ENCODE assay signal across 31 cellular contexts in genomic region chr3:42736081-42736480, GRCh38. TPM values are rescaled to one million over a fixed set of nuclear protein-coding genes. Genes with fewer than 3 reads are reported as not detected.
DNase-seq lines count a peak whose midpoint lies in the region; ATAC-seq, FAIRE-seq and TF ChIP-seq lines count a peak whose summit lies in the region.
"Had no signal": no experiment of that assay in that cellular context is flagged by ENCODE, and none has a peak within 500 bp of the region (broad histone marks: within the 10 kb centered on the region; RNA-seq: fewer than 3 reads in every experiment).

No MANE protein-coding gene starts in this region.

- TF ChIP-seq POLR2A in K562 (conservative IDR thresholded peaks at IDR 0.05), result no peak

- TF ChIP-seq CTCF in K562 (IDR thresholded peaks at IDR 0.05 in 2 of 3, conservative IDR thresholded peaks at IDR 0.05 in 1 of 3; ENCODE audit: insufficient read depth in 2 of 3, low read depth in 1 of 3, low read length in 3 of 3), result no peak

- H3K4me3 ChIP-seq in H7 (ENCODE audit: insufficient read depth, low read depth, low read length), result no peak overlapping the region
- H3K4me3 ChIP-seq in K562, result no peak overlapping the region
- H3K4me3 ChIP-seq: BLaER1 treated with 17β-estradiol and CSF1 and Interleukin-3, amounts not matched to agents 10 nM and 100 nM; body of pancreas; HAP-1; prostate gland; sigmoid colon had no signal

- no peaks in the 10 kb centered on the region for H3K9me3 ChIP-seq in K562 (replicated peaks; ENCODE audit: control insufficient read depth, insufficient read depth, low read depth, low read length)
- H3K9me3 ChIP-seq: BLaER1 treated with 17β-estradiol and CSF1 and Interleukin-3, amounts not matched to agents 10 nM and 100 nM; body of pancreas; Caco-2; HAP-1; prostate gland; sigmoid colon had no signal

- CTCF ChIA-PET in K562 (lab: Yijun Ruan, JAX; ENCODE audit: low intra/inter-chr PET ratio), result no interaction called here

- BruUV-seq in K562 (replicated peaks; lab: Mats Ljungman, UMichigan), result no TSS peak

- no peaks in the 10 kb centered on the region; the same call in 1 of the 2 replicates for H4K20me1 ChIP-seq in K562 (replicated peaks; ENCODE audit: control insufficient read depth, insufficient read depth, low read length)
- H4K20me1 ChIP-seq: BLaER1 treated with 17β-estradiol and CSF1 and Interleukin-3, amounts not matched to agents 10 nM and 100 nM had no signal

- H3K36me3 ChIP-seq in H7 (replicated peaks; ENCODE audit: control insufficient read depth, insufficient read depth, low read length) (no peaks in the 10 kb centered on the region), K562 (ENCODE audit: control insufficient read depth, insufficient read depth, low read length) (no peaks in the 10 kb centered on the region)
- H3K36me3 ChIP-seq: BLaER1 treated with 17β-estradiol and CSF1 and Interleukin-3, amounts not matched to agents 10 nM and 100 nM; HAP-1; prostate gland; sigmoid colon had no signal

- POLR2A ChIA-PET in K562 (lab: Yijun Ruan, JAX), result interaction anchor here (0.6 to 1.6 kb wide), 4 partner anchors 8 to 218 kb away, joined by 3 to 5 read pairs (median 4); partner anchors contain the start of gene HIGD1A

- ATAC-seq in K562, result no peak
- no peak for ATAC-seq in GM21576 (IDR thresholded peaks at IDR 0.05; ENCODE audit: unreplicated experiment)
- ATAC-seq: activated T-cell treated with anti-CD3 and anti-CD28 coated beads, Interleukin-2, amount 50 U/mL, for 72 hours; body of pancreas; foreskin keratinocyte; left lobe of liver; Panc1; stimulated activated memory B cell treated with anti-CD40 and anti-IgM and Interleukin-4, amounts not matched to agents 10 μg/mL and 1 μg/mL and 100 μg/mL, for 72 hours had no signal

- intact Hi-C loops in K562 (cut with micrococcal nuclease), result no loop called here

- no peak overlapping the region for H3K9ac ChIP-seq in K562 (ENCODE audit: insufficient read depth in 1 of 2, low read depth in 2 of 2, low read length in 2 of 2)
- H3K9ac ChIP-seq: BLaER1 treated with 17β-estradiol and CSF1 and Interleukin-3, amounts not matched to agents 10 nM and 100 nM had no signal

- no peak overlapping the region for H3K27ac ChIP-seq in K562 (ENCODE audit: extremely low read depth, low read depth, low read length)
- peak overlapping the region; percentile 100 for H3K27ac ChIP-seq in layer of hippocampus (ENCODE audit: low read depth, low read length)
- H3K27ac ChIP-seq: BLaER1 treated with 17β-estradiol and CSF1 and Interleukin-3, amounts not matched to agents 10 nM and 100 nM; body of pancreas; foreskin keratinocyte; prostate gland; sigmoid colon had no signal

- H3K27me3 ChIP-seq in H7 (ENCODE audit: control insufficient read depth, insufficient read depth, low read length) (no peaks in the 10 kb centered on the region), K562 (ENCODE audit: control insufficient read depth in 2 of 2, insufficient read depth in 2 of 2, low read length in 2 of 2) (peaks cover 23 to 30% of the 10 kb centered on the region in 2 experiments; a peak in 4 of 5 replicates), layer of hippocampus (ENCODE audit: control insufficient read depth, insufficient read depth, low read length) (no peaks in the 10 kb centered on the region)
- H3K27me3 ChIP-seq: BLaER1 treated with 17β-estradiol and CSF1 and Interleukin-3, amounts not matched to agents 10 nM and 100 nM; body of pancreas; sigmoid colon had no signal

- TF ChIP-seq RAD21 in K562 (CRISPR knock-in tag; conservative IDR thresholded peaks at IDR 0.05 in 1 of 2, IDR thresholded peaks at IDR 0.05 in 1 of 2), result no peak

- 7% methylated on average over 1 of the region's 1 CpG for WGBS in K562 (ENCODE audit: insufficient coverage, low coverage, missing lambda C conversion rate)

- H2AFZ ChIP-seq in K562 (ENCODE audit: low read depth, low read length), result no peak overlapping the region

- DNase-seq in DMS79 (lab: John Stamatoyannopoulos, UW), result peak; percentile 11
- DNase-seq in H7, result peak; percentile 66
- no peak for DNase-seq in K562 (ENCODE audit: extremely low read depth in 1 of 4, low spot score in 3 of 4)
- DNase-seq in HPDE6-E6E7 (ENCODE audit: extremely low spot score), result no peak
- no peak for DNase-seq in effector CD4-positive, alpha-beta T cell
- DNase-seq: activated CD4-positive, alpha-beta T cell treated with anti-CD3 and anti-CD28 coated beads for 4 hours; activated naive CD4-positive, alpha-beta T cell treated with Interleukin-2 at 50 U/mL for 16 hours; activated T-cell treated with anti-CD3 and anti-CD28 coated beads, Interleukin-2, amount 50 U/mL, for 72 hours; body of pancreas; Caco-2; effector CD8-positive, alpha-beta T cell; EL; foreskin keratinocyte; immature natural killer cell; NCI-H1436 treated with DMSO at 0.1 percent for 48 hours; NCI-H526; SHP77; stimulated activated CD4-positive, alpha-beta T cell treated with anti-CD3 and anti-CD28 coated beads, Interleukin-4, amount 100 ng/mL, for 4 hours had no signal

- in situ Hi-C loops in K562 (cut with MboI), result no loop called here

- no peaks in the 10 kb centered on the region for H3K79me2 ChIP-seq in K562 (ENCODE audit: control insufficient read depth, insufficient read depth, low read length)

- TF ChIP-seq EP300 in K562 (IDR thresholded peaks at IDR 0.05; ENCODE audit: low read length), result no peak

- no peak overlapping the region for H3K4me2 ChIP-seq in K562 (ENCODE audit: insufficient read depth, low read length)
- H3K4me2 ChIP-seq: BLaER1 treated with 17β-estradiol and CSF1 and Interleukin-3, amounts not matched to agents 10 nM and 100 nM had no signal

- no peak for FAIRE-seq in K562 (lab: Jason Lieb, UNC)
- FAIRE-seq: GM12891, urothelium cell line had no signal

- H3K9me1 ChIP-seq in K562 (ENCODE audit: control insufficient read depth, insufficient read depth, low read length), result no peaks in the 10 kb centered on the region

- H3K4me1 ChIP-seq in K562 (replicated peaks in 1 of 2; ENCODE audit: control insufficient read depth in 2 of 2, insufficient read depth in 2 of 2, low read length in 2 of 2), result no peaks in the 10 kb centered on the region
- H3K4me1 ChIP-seq: Caco-2, foreskin keratinocyte, HAP-1, prostate gland, sigmoid colon had no signal

RNA-seq across cellular contexts. Expression of gene HHATL, which starts 33.5 kb away (rescaled TPM):
- total RNA-seq in H7 (2014; rRNA removed; shearing (Covaris generic)), result not detected in 2 replicates
- total RNA-seq in K562 (2011; cell fraction: chromatin; rRNA removed; ENCODE audit: low replicate concordance), result not detected in 2 replicates
- total RNA-seq in K562 (2011; cell fraction: nucleolus; rRNA removed), result not detected in 2 replicates
- not detected in 2 replicates for total RNA-seq in K562 (2011; cell fraction: nucleoplasm; rRNA removed)
- total RNA-seq in K562 (2014; rRNA removed) (not detected in 2 replicates), K562 (2014; rRNA removed; fragmentation: Illumina TruSeq; extraction: Trizol) (not detected in 2 replicates), K562 (2015; rRNA removed; fragmentation: Illumina TruSeq; extraction: Trizol) (not detected in 2 replicates), K562 (2021) (not detected in 2 replicates)
- polyA plus RNA-seq in K562 (2011; rRNA removed) (not detected in 2 replicates), K562 (2014; fragmentation: Illumina TruSeq; extraction: Trizol) (not detected in 2 replicates), K562 (2014; fragmentation: Nextera tagmentation; extraction: Ambion mirVana) (not detected), K562 (2014; rRNA removed) (not detected in 2 replicates)
- not detected in 2 replicates for polyA plus RNA-seq in K562 (2011; cell fraction: cytosol; rRNA removed)
- not detected in 2 replicates for polyA plus RNA-seq in K562 (2011; cell fraction: nucleus; rRNA removed)
- not detected in 2 replicates for polyA plus RNA-seq in K562 (2012)
- polyA minus RNA-seq in K562 (2011; rRNA and poly(A)+ RNA removed), result not detected in 2 replicates
- not detected in 2 replicates for polyA minus RNA-seq in K562 (2011; cell fraction: cytosol; rRNA and poly(A)+ RNA removed)
- not detected in 2 replicates for polyA minus RNA-seq in K562 (2011; cell fraction: nucleus; rRNA and poly(A)+ RNA removed)
- total RNA-seq: activated T-cell treated with anti-CD3 and anti-CD28 coated beads, Interleukin-2, amount 50 U/mL, for 72 hours; Caco-2; chondrocyte; foreskin keratinocyte; sigmoid colon had no signal
- polyA plus RNA-seq: foreskin keratinocyte, immature natural killer cell had no signal

RNA-seq across cellular contexts. Expression of gene CCDC13, which starts 37.0 kb away (rescaled TPM):
- total RNA-seq in H7 (2014; rRNA removed; shearing (Covaris generic)), result 0.48 TPM in 1 of 2 replicates, not detected in the other
- total RNA-seq in K562 (2011; cell fraction: chromatin; rRNA removed; ENCODE audit: low replicate concordance), result 0.51 and 1.0 TPM in 2 replicates
- 0.53 TPM in 1 of 2 replicates, not detected in the other for total RNA-seq in K562 (2011; cell fraction: nucleolus; rRNA removed)
- total RNA-seq in K562 (2011; cell fraction: nucleoplasm; rRNA removed), result 0.69 TPM in 1 of 2 replicates, not detected in the other
- 0.53 and 0.68 TPM in 2 replicates for total RNA-seq in K562 (2014; rRNA removed)
- 0.67 TPM in 1 of 2 replicates, not detected in the other for total RNA-seq in K562 (2014; rRNA removed; fragmentation: Illumina TruSeq; extraction: Trizol)
- total RNA-seq in K562 (2015; rRNA removed; fragmentation: Illumina TruSeq; extraction: Trizol), result 0.26 and 0.54 TPM in 2 replicates
- 0.24 and 0.49 TPM in 2 replicates for total RNA-seq in K562 (2021)
- 0.22 TPM in 1 of 2 replicates, not detected in the other for polyA plus RNA-seq in K562 (2011; rRNA removed)
- 0.06 and 0.09 TPM in 2 replicates for polyA plus RNA-seq in K562 (2011; cell fraction: cytosol; rRNA removed)
- polyA plus RNA-seq in K562 (2011; cell fraction: nucleus; rRNA removed), result 0.47 and 0.63 TPM in 2 replicates
- polyA plus RNA-seq in K562 (2012), result 0.30 and 0.46 TPM in 2 replicates
- 0.28 and 0.29 TPM in 2 replicates for polyA plus RNA-seq in K562 (2014; fragmentation: Illumina TruSeq; extraction: Trizol)
- under 1 TPM; 0.20 to 0.70 TPM for polyA plus RNA-seq in K562 (2014; fragmentation: Nextera tagmentation; extraction: Ambion mirVana)
- 0.48 and 0.89 TPM in 2 replicates for polyA plus RNA-seq in K562 (2014; rRNA removed)
- polyA minus RNA-seq in K562 (2011; rRNA and poly(A)+ RNA removed), result not detected in 2 replicates
- not detected in 2 replicates for polyA minus RNA-seq in K562 (2011; cell fraction: cytosol; rRNA and poly(A)+ RNA removed)
- polyA minus RNA-seq in K562 (2011; cell fraction: nucleus; rRNA and poly(A)+ RNA removed), result not detected in 2 replicates

RNA-seq across cellular contexts. Expression of gene KLHL40, which starts 50.7 kb away (rescaled TPM):
- total RNA-seq in H7 (2014; rRNA removed; shearing (Covaris generic)), result not detected in 2 replicates
- not detected in 2 replicates for total RNA-seq in K562 (2011; cell fraction: chromatin; rRNA removed; ENCODE audit: low replicate concordance)
- total RNA-seq in K562 (2011; cell fraction: nucleolus; rRNA removed), result not detected in 2 replicates
- not detected in 2 replicates for total RNA-seq in K562 (2011; cell fraction: nucleoplasm; rRNA removed)
- not detected in 2 replicates for total RNA-seq in K562 (2014; rRNA removed)
- not detected in 2 replicates for total RNA-seq in K562 (2014; rRNA removed; fragmentation: Illumina TruSeq; extraction: Trizol)
- not detected in 2 replicates for total RNA-seq in K562 (2015; rRNA removed; fragmentation: Illumina TruSeq; extraction: Trizol)
- total RNA-seq in K562 (2021), result not detected in 2 replicates
- not detected in 2 replicates for polyA plus RNA-seq in K562 (2011; rRNA removed)
- not detected in 2 replicates for polyA plus RNA-seq in K562 (2011; cell fraction: cytosol; rRNA removed)
- polyA plus RNA-seq in K562 (2011; cell fraction: nucleus; rRNA removed), result not detected in 2 replicates
- polyA plus RNA-seq in K562 (2012), result not detected in 2 replicates
- polyA plus RNA-seq in K562 (2014; fragmentation: Illumina TruSeq; extraction: Trizol), result not detected in 2 replicates
- not detected for polyA plus RNA-seq in K562 (2014; fragmentation: Nextera tagmentation; extraction: Ambion mirVana)
- polyA plus RNA-seq in K562 (2014; rRNA removed), result not detected in 2 replicates
- not detected in 2 replicates for polyA minus RNA-seq in K562 (2011; rRNA and poly(A)+ RNA removed)
- polyA minus RNA-seq in K562 (2011; cell fraction: cytosol; rRNA and poly(A)+ RNA removed), result not detected in 2 replicates
- polyA minus RNA-seq in K562 (2011; cell fraction: nucleus; rRNA and poly(A)+ RNA removed), result not detected in 2 replicates
- total RNA-seq: activated T-cell treated with anti-CD3 and anti-CD28 coated beads, Interleukin-2, amount 50 U/mL, for 72 hours; body of pancreas; Caco-2; chondrocyte; foreskin keratinocyte; left lobe of liver; mesenteric fat pad had no signal
- polyA plus RNA-seq: foreskin keratinocyte, immature natural killer cell, sigmoid colon had no signal

Comparison
In these comparisons a context has a peak if more than half of its experiments do, and no peak if none do; other contexts are left out.
1. DNase-seq: peak in DMS79 (single experiment) and H7 (single experiment); none in K562 (0 of 4), HPDE6-E6E7 (single experiment) and effector CD4-positive, alpha-beta T cell (single experiment).